In the genomic region with DNA sequence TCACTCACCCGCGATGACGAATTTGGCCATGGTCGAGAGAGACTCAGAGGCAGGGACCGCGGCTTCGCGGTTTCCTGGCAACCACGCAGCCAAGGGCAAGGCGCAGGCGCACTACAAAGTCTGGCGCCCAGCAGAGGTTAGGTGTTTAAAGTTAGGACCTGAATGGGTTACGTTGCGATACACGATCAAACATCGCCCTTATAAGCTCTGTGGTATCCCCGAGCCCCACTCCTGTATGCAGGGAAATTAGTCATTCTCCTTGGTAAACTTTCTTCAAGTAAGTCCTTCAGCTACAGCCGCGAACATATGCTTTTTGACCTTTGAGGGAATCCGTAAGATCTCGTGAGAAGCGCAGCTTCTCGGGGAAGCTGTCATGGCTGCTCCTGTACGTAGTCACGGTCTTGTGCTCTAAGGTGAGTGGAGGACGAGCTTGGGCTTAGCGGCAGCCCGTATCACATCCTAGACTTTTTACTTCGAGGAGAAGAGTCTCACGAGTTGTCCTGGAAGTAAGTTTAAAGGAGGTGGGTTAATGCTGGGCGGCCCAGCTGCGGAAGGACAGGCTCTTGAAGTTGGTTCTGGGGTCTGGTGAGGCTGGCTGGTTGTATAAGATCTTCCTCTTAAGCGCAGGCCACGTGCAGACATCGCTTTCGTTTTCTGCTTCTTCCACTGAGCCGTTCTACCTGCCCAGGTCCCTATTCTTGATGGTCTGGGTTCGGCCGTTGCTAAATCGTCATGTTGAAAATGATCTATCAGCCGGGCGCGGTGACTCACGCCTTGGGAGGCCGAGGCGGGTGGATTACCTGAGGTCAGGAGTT, we compare ENCODE assay signal across 8 cellular contexts. TPM values are rescaled to one million over a fixed set of nuclear protein-coding genes. Genes with fewer than 3 reads are reported as not detected.
DNase-seq lines count a peak whose midpoint lies in the region; ATAC-seq, FAIRE-seq and TF ChIP-seq lines count a peak whose summit lies in the region.

Gene FASTKD2 (plus strand): TSS at position 365 of the 815 bp plus-strand sequence. CDS start 1,088 bp downstream, outside the sequence.
Gene MDH1B (minus strand): TSS at position 87 of the 815 bp plus-strand sequence. CDS start 57 bp downstream, at position 30.

- H3K27ac Mint-ChIP-seq in T-helper 2 cell treated with Interferon-gamma antibody and Interleukin-4, amounts not matched to agents 5 μg/mL and 100 μg/mL, for 36 hours: peak within 1 kb of the TSS; percentile 97
- peak within 1 kb of the TSS; percentile 99 for H3K27ac Mint-ChIP-seq in astrocyte (ENCODE audit: unreplicated experiment)

- H3K9me2 ChIP-seq in hepatocyte (replicated peaks; ENCODE audit: insufficient read depth): no peaks in the 10 kb centered on the region

- peak within 1 kb of the TSS; percentile 90 for H3K4me3 Mint-ChIP-seq in T-helper 2 cell treated with Interferon-gamma antibody and Interleukin-4, amounts not matched to agents 5 μg/mL and 100 μg/mL, for 36 hours
- H3K4me3 Mint-ChIP-seq in astrocyte (ENCODE audit: unreplicated experiment): peak within 1 kb of the TSS; percentile 99

- peaks cover 2% of the 10 kb centered on the region for H3K36me3 ChIP-seq in astrocyte (ENCODE audit: insufficient read depth, low read length)
- H3K36me3 ChIP-seq in hepatocyte (replicated peaks; ENCODE audit: insufficient read depth, low read depth): no peaks in the 10 kb centered on the region
- H3K36me3 ChIP-seq in rectal smooth muscle tissue (ENCODE audit: control insufficient read depth, insufficient read depth, low read length): peaks cover 2% of the 10 kb centered on the region
- no peaks in the 10 kb centered on the region for H3K36me3 ChIP-seq in aorta (ENCODE audit: control insufficient read depth in 1 of 2, insufficient read depth in 2 of 2, low read length in 1 of 2)

- H3K4me3 ChIP-seq in astrocyte (ENCODE audit: insufficient read depth, low read depth, low read length) (peak within 1 kb of the TSS; percentile 95), hepatocyte (peak within 1 kb of the TSS; percentile 80), rectal smooth muscle tissue (ENCODE audit: low read length) (peak within 1 kb of the TSS; percentile 72), aorta (ENCODE audit: low read length in 2 of 2) (peak within 1 kb of the TSS; percentile 86 to 98)

- H4K20me1 ChIP-seq in astrocyte (ENCODE audit: insufficient read depth, low read length): no peaks in the 10 kb centered on the region
- no peaks in the 10 kb centered on the region for H4K20me1 ChIP-seq in hepatocyte (ENCODE audit: insufficient read depth, poor library complexity, severe bottlenecking)

- H3K9me3 ChIP-seq in astrocyte (ENCODE audit: insufficient read depth, low read depth, low read length) (no peaks in the 10 kb centered on the region), hepatocyte (ENCODE audit: low read depth) (no peaks in the 10 kb centered on the region), aorta (ENCODE audit: control insufficient read depth, low read length) (no peaks in the 10 kb centered on the region)

- peaks cover 8% of the 10 kb centered on the region for H3K4me1 ChIP-seq in astrocyte (ENCODE audit: insufficient read depth, low read length)
- H3K4me1 ChIP-seq in hepatocyte (ENCODE audit: insufficient read depth): no peaks in the 10 kb centered on the region
- peaks cover 3% of the 10 kb centered on the region for H3K4me1 ChIP-seq in rectal smooth muscle tissue (ENCODE audit: control insufficient read depth, insufficient read depth, low read length)
- H3K4me1 ChIP-seq in aorta (ENCODE audit: control insufficient read depth in 1 of 2, insufficient read depth in 2 of 2, low read length in 2 of 2): peaks cover 0 to 3% of the 10 kb centered on the region in 2 donors

- DNase-seq in NCI-H187 treated with DMSO at 0.1 percent for 48 hours (lab: John Stamatoyannopoulos, UW) (peak; percentile 30), astrocyte (ENCODE audit: low read depth) (peak; percentile 94), hepatocyte (ENCODE audit: low spot score) (peak; percentile 91), aorta (peak; percentile 94 to 97)
- DNase-seq in T-helper 2 cell treated with Interferon-gamma antibody and Interleukin-4, amounts not matched to agents 5 μg/mL and 100 μg/mL, for 36 hours (ENCODE audit: low spot score): peak; percentile 92

- peak within 1 kb of the TSS; percentile 98 for H3K9ac ChIP-seq in astrocyte (ENCODE audit: low read length)
- peak within 1 kb of the TSS; percentile 79 for H3K9ac ChIP-seq in rectal smooth muscle tissue (ENCODE audit: low read length)

- intact Hi-C loops in aorta (cut with DNase I): no loop called here

- H3K27ac ChIP-seq in astrocyte (ENCODE audit: low read depth, low read length) (peak within 1 kb of the TSS; percentile 99), hepatocyte (peak within 1 kb of the TSS; percentile 96), rectal smooth muscle tissue (ENCODE audit: low read depth, low read length) (peak within 1 kb of the TSS; percentile 86), aorta (ENCODE audit: low read depth in 1 of 2, low read length in 2 of 2) (peak within 1 kb of the TSS in 1 of 2 donors; percentile 96)

- TF ChIP-seq CTCF in astrocyte (IDR thresholded peaks at IDR 0.05; ENCODE audit: insufficient read depth, low read depth, low read length) (no peak), hepatocyte (IDR thresholded peaks at IDR 0.05; ENCODE audit: poor library complexity) (no peak)

- ATAC-seq in GM18499 (IDR thresholded peaks at IDR 0.05; ENCODE audit: insufficient read depth, unreplicated experiment): peak; percentile 79
- peak; percentile 94 for ATAC-seq in HG02943 (IDR thresholded peaks at IDR 0.05; ENCODE audit: low read depth, unreplicated experiment)
- peak; percentile 97 for ATAC-seq in aorta (ENCODE audit: low FRiP score)

- peak within 1 kb of the TSS; percentile 92 for H2AFZ ChIP-seq in astrocyte (ENCODE audit: low read depth, low read length)
- H2AFZ ChIP-seq in hepatocyte: peak within 1 kb of the TSS; percentile 85

- peaks cover 20% of the 10 kb centered on the region for H3K4me1 Mint-ChIP-seq in T-helper 2 cell treated with Interferon-gamma antibody and Interleukin-4, amounts not matched to agents 5 μg/mL and 100 μg/mL, for 36 hours (ENCODE audit: low read depth)
- H3K4me1 Mint-ChIP-seq in astrocyte (ENCODE audit: low read depth, unreplicated experiment): peaks cover 4% of the 10 kb centered on the region

- H3K9me3 Mint-ChIP-seq in T-helper 2 cell treated with Interferon-gamma antibody and Interleukin-4, amounts not matched to agents 5 μg/mL and 100 μg/mL, for 36 hours: no peaks in the 10 kb centered on the region
- H3K9me3 Mint-ChIP-seq in astrocyte (ENCODE audit: unreplicated experiment): no peaks in the 10 kb centered on the region

- H3K79me2 ChIP-seq in astrocyte (ENCODE audit: insufficient read depth, low read length) (peaks cover 39% of the 10 kb centered on the region), hepatocyte (peaks cover 25% of the 10 kb centered on the region)

- peaks cover 16% of the 10 kb centered on the region for H3K36me3 Mint-ChIP-seq in T-helper 2 cell treated with Interferon-gamma antibody and Interleukin-4, amounts not matched to agents 5 μg/mL and 100 μg/mL, for 36 hours (ENCODE audit: low read depth)
- peaks cover 2% of the 10 kb centered on the region for H3K36me3 Mint-ChIP-seq in astrocyte (ENCODE audit: low read depth, unreplicated experiment)

- H3K27me3 ChIP-seq in astrocyte (ENCODE audit: insufficient read depth, low read length) (no peaks in the 10 kb centered on the region), hepatocyte (peaks cover 1% of the 10 kb centered on the region), rectal smooth muscle tissue (ENCODE audit: control insufficient read depth, insufficient read depth, low read length) (no peaks in the 10 kb centered on the region), aorta (ENCODE audit: control insufficient read depth in 1 of 2, insufficient read depth in 2 of 2, low read length in 1 of 2) (no peaks in the 10 kb centered on the region)

- no peak for FAIRE-seq in astrocyte (lab: Jason Lieb, UNC)

- H3K27me3 Mint-ChIP-seq in T-helper 2 cell treated with Interferon-gamma antibody and Interleukin-4, amounts not matched to agents 5 μg/mL and 100 μg/mL, for 36 hours (ENCODE audit: low read depth): peaks cover 2% of the 10 kb centered on the region
- H3K27me3 Mint-ChIP-seq in astrocyte (ENCODE audit: low read depth, unreplicated experiment): no peaks in the 10 kb centered on the region

- 2% methylated on average over 46 of the region's 46 CpGs for WGBS in hepatocyte (ENCODE audit: low lambda C conversion rate, missing lambda C conversion rate)
- 0% methylated on average over 46 of the region's 46 CpGs for WGBS in aorta, 2 donors

- H3K4me2 ChIP-seq in astrocyte (ENCODE audit: low read length): peak within 1 kb of the TSS; percentile 93
- peak within 1 kb of the TSS; percentile 77 for H3K4me2 ChIP-seq in hepatocyte

RNA-seq across cellular contexts. Expression of gene FASTKD2, which starts in this region (rescaled TPM):
- total RNA-seq in astrocyte (20.8 and 21.7 TPM in 2 replicates), hepatocyte (34.4 and 37.9 TPM in 2 replicates), aorta (10 to 100 TPM; 19.6 to 20.6 TPM)
- polyA plus RNA-seq in hepatocyte (17.7 and 20.0 TPM in 2 replicates), aorta (10 to 100 TPM in 1 of 2 donors, 1 to 10 TPM in 1; 8.9 to 11.4 TPM)

RNA-seq across cellular contexts. Expression of gene MDH1B, which starts in this region (rescaled TPM):
- total RNA-seq in astrocyte (1.8 and 1.9 TPM in 2 replicates), hepatocyte (0.07 and 0.16 TPM in 2 replicates), aorta (under 1 TPM; 0.29 to 0.93 TPM)
- polyA plus RNA-seq in hepatocyte (0.35 and 0.67 TPM in 2 replicates), aorta (1 to 10 TPM; 1.0 to 1.6 TPM)

Comparison
In these comparisons a context has a peak if more than half of its experiments do, and no peak if none do; other contexts are left out.
1. DNase-seq: peak in every context shown above with its lines; median percentile 96 in aorta; 94 in astrocyte; 92 in T-helper 2 cell treated with Interferon-gamma antibody and Interleukin-4, amounts not matched to agents 5 μg/mL and 100 μg/mL, for 36 hours; 91 in hepatocyte; 30 in NCI-H187 treated with DMSO at 0.1 percent for 48 hours.